ENCODE assay signal across 8 cellular contexts in genomic region chr10:113563306-113564088, GRCh38. TPM values are rescaled to one million over a fixed set of nuclear protein-coding genes. Genes with fewer than 3 reads are reported as not detected.
DNase-seq lines count a peak whose midpoint lies in the region; ATAC-seq, FAIRE-seq and TF ChIP-seq lines count a peak whose summit lies in the region.

No MANE protein-coding gene starts in this region.

- CTCF ChIA-PET in activated B cell treated with CpG ODN at 0.5 μM for 24 hours (lab: Charles Lee): interaction anchor here (0.6 to 1.2 kb wide), 4 partner anchors 10 to 525 kb away, joined by 3 to 5 read pairs (median 3); no protein-coding TSS in a partner anchor

- no peaks in the 10 kb centered on the region for H3K36me3 Mint-ChIP-seq in activated B cell treated with CpG ODN at 0.5 μM for 24 hours (ENCODE audit: low read depth)

- intact Hi-C loops in activated B cell treated with CpG ODN at 0.5 μM for 24 hours (cut with micrococcal nuclease): loop anchor here (1.0 to 5.0 kb wide), 2 partner anchors 841 to 1091 kb away; no protein-coding TSS in a partner anchor
- intact Hi-C loops in kidney (cut with DNase I): no loop called here

- no peak for FAIRE-seq in kidney (lab: Jason Lieb, UNC)

- peaks cover 5% of the 10 kb centered on the region for H3K27me3 Mint-ChIP-seq in activated B cell treated with CpG ODN at 0.5 μM for 24 hours

- POLR2A ChIA-PET in activated B cell treated with CpG ODN at 0.5 μM for 24 hours (lab: Charles Lee): no interaction called here

- H3K27ac Mint-ChIP-seq in activated B cell treated with CpG ODN at 0.5 μM for 24 hours: no peak overlapping the region

- H3K9me3 ChIP-seq in kidney (ENCODE audit: control insufficient read depth in 1 of 2, low read length in 2 of 2): no peaks in the 10 kb centered on the region

- H3K4me1 Mint-ChIP-seq in activated B cell treated with CpG ODN at 0.5 μM for 24 hours: peaks cover 5% of the 10 kb centered on the region

- H3K4me3 ChIP-seq in cardiac fibroblast (replicated peaks in 1 of 2; ENCODE audit: low read depth in 2 of 2, low read length in 2 of 2): peak overlapping the region; percentile 40 to 57
- peak overlapping the region; percentile 65 to 77 for H3K4me3 ChIP-seq in kidney (ENCODE audit: low read length in 2 of 2)

- peak; percentile 96 for ATAC-seq in HG02870 (IDR thresholded peaks at IDR 0.05; ENCODE audit: unreplicated experiment)
- peak; percentile 77 for ATAC-seq in activated B cell treated with CpG ODN at 0.5 μM for 24 hours (ENCODE audit: low read depth)

- H3K4me1 ChIP-seq in kidney (ENCODE audit: control insufficient read depth in 1 of 2, insufficient read depth in 1 of 2, low read depth in 1 of 2, low read length in 2 of 2): peaks cover 0 to 3% of the 10 kb centered on the region in 2 donors

- H3K27ac ChIP-seq in kidney (ENCODE audit: low read depth in 2 of 2, low read length in 2 of 2): no peak overlapping the region

- H3K9me3 Mint-ChIP-seq in activated B cell treated with CpG ODN at 0.5 μM for 24 hours: no peaks in the 10 kb centered on the region

- DNase-seq in NCI-H2029 (lab: John Stamatoyannopoulos, UW) (peak; percentile 52), NCI-H2029 treated with DMSO at 0.1 percent for 48 hours (lab: John Stamatoyannopoulos, UW) (no peak), NCI-H2107 treated with DMSO at 0.1 percent for 48 hours (lab: John Stamatoyannopoulos, UW; ENCODE audit: unreplicated experiment) (peak; percentile 33), activated B cell treated with CpG ODN at 0.5 μM for 24 hours (peak; percentile 50), cardiac fibroblast (ENCODE audit: low read depth in 2 of 2) (peak; percentile 67 to 73), kidney (peak; percentile 89)
- DNase-seq in stimulated activated CD4-positive, alpha-beta T cell treated with anti-CD3 and anti-CD28 coated beads, Interleukin-15, amount 100 ng/mL, for 24 hours: peak; percentile 81

- H3K4me3 Mint-ChIP-seq in activated B cell treated with CpG ODN at 0.5 μM for 24 hours: peak overlapping the region; percentile 70

- peak overlapping the region; percentile 36 to 45 for H3K9ac ChIP-seq in kidney (ENCODE audit: low read length in 2 of 2)

- TF ChIP-seq CTCF in activated B cell treated with CpG ODN at 0.5 μM for 24 hours (IDR thresholded peaks at IDR 0.05) (peak; percentile 56), cardiac fibroblast (IDR thresholded peaks at IDR 0.05; ENCODE audit: low read depth, low read length) (peak; percentile 99), kidney (IDR thresholded peaks at IDR 0.05; ENCODE audit: borderline replicate concordance, extremely low read depth, insufficient read depth) (peak; percentile 99)

- no peaks in the 10 kb centered on the region for H3K36me3 ChIP-seq in kidney (ENCODE audit: control insufficient read depth in 1 of 2, insufficient read depth in 2 of 2, low read length in 2 of 2)

RNA-seq across cellular contexts. Expression of gene HABP2, which starts 10.6 kb away (rescaled TPM):
- total RNA-seq in activated B cell treated with CpG ODN at 0.5 μM for 24 hours: not detected in 2 replicates
- 25.6 TPM for total RNA-seq in kidney
- polyA plus RNA-seq in kidney (ENCODE audit: insufficient read depth, low read depth, low replicate concordance): 27.4 TPM

Comparison
In these comparisons a context has a peak if more than half of its experiments do, and no peak if none do; other contexts are left out.
1. RNA of gene HABP2, which starts 10.6 kb away (total RNA-seq): 25.6 TPM in kidney (single experiment); not detected in activated B cell treated with CpG ODN at 0.5 μM for 24 hours; every median in the first group is over 10 times any median in the second.
2. Peak in every context shown above with its lines, with median percentiles within 50 percentile points of each other: CTCF ChIP-seq.